In the genomic region with DNA sequence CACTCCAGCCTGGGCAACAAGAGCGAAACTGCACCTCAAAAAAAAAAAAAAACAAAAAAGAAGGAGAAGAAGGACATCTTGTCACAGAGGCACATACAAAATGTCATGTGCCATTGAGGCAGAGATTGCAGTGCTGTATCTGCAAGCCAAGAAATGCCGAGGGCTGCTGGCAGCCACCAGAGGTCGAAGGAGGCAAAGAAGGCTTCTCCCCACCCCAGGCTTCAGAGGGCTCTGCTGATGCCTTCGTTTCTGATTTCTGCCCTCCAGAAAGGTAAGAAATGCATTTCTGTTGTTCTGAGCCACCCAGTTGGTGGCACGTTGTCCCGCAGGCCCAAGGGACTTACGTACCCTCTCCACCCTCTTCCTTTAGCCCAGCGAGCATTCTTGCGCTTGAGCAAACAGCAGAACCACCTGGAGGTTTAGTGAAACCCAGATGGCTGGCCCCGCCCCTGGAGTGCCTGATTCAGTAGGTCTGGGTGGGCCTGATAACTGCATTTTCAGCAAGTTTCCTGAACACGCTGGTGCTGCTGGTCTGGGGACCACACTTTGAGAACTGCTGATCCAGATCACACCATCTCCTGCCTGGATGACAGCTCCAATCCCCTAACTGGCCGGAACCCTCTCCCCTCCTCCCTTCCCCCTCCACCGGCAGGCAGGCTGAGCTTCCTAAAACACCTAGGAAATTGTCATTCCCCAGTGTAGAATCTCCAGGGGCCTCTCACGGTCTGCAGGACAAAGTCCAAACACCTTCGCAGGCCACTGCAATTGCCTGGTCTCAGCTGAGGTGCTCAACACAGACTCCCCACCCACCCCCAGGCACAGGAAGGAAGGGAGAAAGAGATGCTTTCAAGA, we compare ENCODE assay signal across 1 cellular context.
A peak's percentile ranks its signal among the peaks of the same experiment; 100 is the strongest.
TF ChIP-seq lines count a peak whose summit lies in the region.

No MANE protein-coding gene starts in this region.

TF ChIP-seq in HepG2, 621 proteins besides CTCF, POLR2A, EP300 and RAD21 (continued from another document and continues in another):
- TF ChIP-seq CCDC6 (CRISPR knock-in tag; IDR thresholded peaks at IDR 0.05) = peak; percentile 47; the same call in 1 of the 2 replicates
- peak; percentile 33 for TF ChIP-seq CEBPG (CRISPR knock-in tag; IDR thresholded peaks at IDR 0.05)
- TF ChIP-seq MAFF (IDR thresholded peaks at IDR 0.05; ENCODE audit: low read depth, low read length) = peak; percentile 45
- 0 out of 2 replicates have a peak, but pooled peaks have one; percentile 11 for TF ChIP-seq KDM2A (CRISPR knock-in tag; IDR thresholded peaks at IDR 0.05; ENCODE audit: borderline replicate concordance, low read depth)
- peak; percentile 57 for TF ChIP-seq ZNF331 (CRISPR knock-in tag; IDR thresholded peaks at IDR 0.05)
- TF ChIP-seq, protein P1, sequence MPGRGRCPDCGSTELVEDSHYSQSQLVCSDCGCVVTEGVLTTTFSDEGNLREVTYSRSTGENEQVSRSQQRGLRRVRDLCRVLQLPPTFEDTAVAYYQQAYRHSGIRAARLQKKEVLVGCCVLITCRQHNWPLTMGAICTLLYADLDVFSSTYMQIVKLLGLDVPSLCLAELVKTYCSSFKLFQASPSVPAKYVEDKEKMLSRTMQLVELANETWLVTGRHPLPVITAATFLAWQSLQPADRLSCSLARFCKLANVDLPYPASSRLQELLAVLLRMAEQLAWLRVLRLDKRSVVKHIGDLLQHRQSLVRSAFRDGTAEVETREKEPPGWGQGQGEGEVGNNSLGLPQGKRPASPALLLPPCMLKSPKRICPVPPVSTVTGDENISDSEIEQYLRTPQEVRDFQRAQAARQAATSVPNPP (CRISPR knock-in tag; IDR thresholded peaks at IDR 0.05) = no peak
- TF ChIP-seq, protein P2, sequence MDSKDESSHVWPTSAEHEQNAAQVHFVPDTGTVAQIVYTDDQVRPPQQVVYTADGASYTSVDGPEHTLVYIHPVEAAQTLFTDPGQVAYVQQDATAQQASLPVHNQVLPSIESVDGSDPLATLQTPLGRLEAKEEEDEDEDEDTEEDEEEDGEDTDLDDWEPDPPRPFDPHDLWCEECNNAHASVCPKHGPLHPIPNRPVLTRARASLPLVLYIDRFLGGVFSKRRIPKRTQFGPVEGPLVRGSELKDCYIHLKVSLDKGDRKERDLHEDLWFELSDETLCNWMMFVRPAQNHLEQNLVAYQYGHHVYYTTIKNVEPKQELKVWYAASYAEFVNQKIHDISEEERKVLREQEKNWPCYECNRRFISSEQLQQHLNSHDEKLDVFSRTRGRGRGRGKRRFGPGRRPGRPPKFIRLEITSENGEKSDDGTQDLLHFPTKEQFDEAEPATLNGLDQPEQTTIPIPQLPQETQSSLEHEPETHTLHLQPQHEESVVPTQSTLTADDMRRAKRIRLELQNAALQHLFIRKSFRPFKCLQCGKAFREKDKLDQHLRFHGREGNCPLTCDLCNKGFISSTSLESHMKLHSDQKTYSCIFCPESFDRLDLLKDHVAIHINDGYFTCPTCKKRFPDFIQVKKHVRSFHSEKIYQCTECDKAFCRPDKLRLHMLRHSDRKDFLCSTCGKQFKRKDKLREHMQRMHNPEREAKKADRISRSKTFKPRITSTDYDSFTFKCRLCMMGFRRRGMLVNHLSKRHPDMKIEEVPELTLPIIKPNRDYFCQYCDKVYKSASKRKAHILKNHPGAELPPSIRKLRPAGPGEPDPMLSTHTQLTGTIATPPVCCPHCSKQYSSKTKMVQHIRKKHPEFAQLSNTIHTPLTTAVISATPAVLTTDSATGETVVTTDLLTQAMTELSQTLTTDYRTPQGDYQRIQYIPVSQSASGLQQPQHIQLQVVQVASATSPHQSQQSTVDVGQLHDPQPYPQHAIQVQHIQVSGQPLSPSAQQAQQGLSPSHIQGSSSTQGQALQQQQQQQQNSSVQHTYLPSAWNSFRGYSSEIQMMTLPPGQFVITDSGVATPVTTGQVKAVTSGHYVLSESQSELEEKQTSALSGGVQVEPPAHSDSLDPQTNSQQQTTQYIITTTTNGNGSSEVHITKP (CRISPR knock-in tag; IDR thresholded peaks at IDR 0.05; ENCODE audit: low read depth) = peak; percentile 64; the same call in 1 of the 2 replicates
- TF ChIP-seq, protein P3, sequence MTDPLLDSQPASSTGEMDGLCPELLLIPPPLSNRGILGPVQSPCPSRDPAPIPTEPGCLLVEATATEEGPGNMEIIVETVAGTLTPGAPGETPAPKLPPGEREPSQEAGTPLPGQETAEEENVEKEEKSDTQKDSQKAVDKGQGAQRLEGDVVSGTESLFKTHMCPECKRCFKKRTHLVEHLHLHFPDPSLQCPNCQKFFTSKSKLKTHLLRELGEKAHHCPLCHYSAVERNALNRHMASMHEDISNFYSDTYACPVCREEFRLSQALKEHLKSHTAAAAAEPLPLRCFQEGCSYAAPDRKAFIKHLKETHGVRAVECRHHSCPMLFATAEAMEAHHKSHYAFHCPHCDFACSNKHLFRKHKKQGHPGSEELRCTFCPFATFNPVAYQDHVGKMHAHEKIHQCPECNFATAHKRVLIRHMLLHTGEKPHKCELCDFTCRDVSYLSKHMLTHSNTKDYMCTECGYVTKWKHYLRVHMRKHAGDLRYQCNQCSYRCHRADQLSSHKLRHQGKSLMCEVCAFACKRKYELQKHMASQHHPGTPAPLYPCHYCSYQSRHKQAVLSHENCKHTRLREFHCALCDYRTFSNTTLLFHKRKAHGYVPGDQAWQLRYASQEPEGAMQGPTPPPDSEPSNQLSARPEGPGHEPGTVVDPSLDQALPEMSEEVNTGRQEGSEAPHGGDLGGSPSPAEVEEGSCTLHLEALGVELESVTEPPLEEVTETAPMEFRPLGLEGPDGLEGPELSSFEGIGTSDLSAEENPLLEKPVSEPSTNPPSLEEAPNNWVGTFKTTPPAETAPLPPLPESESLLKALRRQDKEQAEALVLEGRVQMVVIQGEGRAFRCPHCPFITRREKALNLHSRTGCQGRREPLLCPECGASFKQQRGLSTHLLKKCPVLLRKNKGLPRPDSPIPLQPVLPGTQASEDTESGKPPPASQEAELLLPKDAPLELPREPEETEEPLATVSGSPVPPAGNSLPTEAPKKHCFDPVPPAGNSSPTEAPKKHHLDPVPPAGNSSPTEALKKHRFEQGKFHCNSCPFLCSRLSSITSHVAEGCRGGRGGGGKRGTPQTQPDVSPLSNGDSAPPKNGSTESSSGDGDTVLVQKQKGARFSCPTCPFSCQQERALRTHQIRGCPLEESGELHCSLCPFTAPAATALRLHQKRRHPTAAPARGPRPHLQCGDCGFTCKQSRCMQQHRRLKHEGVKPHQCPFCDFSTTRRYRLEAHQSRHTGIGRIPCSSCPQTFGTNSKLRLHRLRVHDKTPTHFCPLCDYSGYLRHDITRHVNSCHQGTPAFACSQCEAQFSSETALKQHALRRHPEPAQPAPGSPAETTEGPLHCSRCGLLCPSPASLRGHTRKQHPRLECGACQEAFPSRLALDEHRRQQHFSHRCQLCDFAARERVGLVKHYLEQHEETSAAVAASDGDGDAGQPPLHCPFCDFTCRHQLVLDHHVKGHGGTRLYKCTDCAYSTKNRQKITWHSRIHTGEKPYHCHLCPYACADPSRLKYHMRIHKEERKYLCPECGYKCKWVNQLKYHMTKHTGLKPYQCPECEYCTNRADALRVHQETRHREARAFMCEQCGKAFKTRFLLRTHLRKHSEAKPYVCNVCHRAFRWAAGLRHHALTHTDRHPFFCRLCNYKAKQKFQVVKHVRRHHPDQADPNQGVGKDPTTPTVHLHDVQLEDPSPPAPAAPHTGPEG (CRISPR knock-in tag; IDR thresholded peaks at IDR 0.05) = no peak
- TF ChIP-seq ZSCAN9 (CRISPR knock-in tag; IDR thresholded peaks at IDR 0.05; ENCODE audit: borderline replicate concordance) = 0 out of 2 replicates have a peak, but pooled peaks have one; percentile 26
- TF ChIP-seq ZNF761 (CRISPR knock-in tag; conservative IDR thresholded peaks at IDR 0.05) = peak; percentile 54; the same call in 1 of the 2 replicates
- no peak for TF ChIP-seq MZF1 (CRISPR knock-in tag; IDR thresholded peaks at IDR 0.05; ENCODE audit: borderline replicate concordance)
- TF ChIP-seq, protein P4, sequence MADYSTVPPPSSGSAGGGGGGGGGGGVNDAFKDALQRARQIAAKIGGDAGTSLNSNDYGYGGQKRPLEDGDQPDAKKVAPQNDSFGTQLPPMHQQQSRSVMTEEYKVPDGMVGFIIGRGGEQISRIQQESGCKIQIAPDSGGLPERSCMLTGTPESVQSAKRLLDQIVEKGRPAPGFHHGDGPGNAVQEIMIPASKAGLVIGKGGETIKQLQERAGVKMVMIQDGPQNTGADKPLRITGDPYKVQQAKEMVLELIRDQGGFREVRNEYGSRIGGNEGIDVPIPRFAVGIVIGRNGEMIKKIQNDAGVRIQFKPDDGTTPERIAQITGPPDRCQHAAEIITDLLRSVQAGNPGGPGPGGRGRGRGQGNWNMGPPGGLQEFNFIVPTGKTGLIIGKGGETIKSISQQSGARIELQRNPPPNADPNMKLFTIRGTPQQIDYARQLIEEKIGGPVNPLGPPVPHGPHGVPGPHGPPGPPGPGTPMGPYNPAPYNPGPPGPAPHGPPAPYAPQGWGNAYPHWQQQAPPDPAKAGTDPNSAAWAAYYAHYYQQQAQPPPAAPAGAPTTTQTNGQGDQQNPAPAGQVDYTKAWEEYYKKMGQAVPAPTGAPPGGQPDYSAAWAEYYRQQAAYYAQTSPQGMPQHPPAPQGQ (CRISPR knock-in tag; IDR thresholded peaks at IDR 0.05; ENCODE audit: borderline replicate concordance) = no peak
- TF ChIP-seq, protein P5, sequence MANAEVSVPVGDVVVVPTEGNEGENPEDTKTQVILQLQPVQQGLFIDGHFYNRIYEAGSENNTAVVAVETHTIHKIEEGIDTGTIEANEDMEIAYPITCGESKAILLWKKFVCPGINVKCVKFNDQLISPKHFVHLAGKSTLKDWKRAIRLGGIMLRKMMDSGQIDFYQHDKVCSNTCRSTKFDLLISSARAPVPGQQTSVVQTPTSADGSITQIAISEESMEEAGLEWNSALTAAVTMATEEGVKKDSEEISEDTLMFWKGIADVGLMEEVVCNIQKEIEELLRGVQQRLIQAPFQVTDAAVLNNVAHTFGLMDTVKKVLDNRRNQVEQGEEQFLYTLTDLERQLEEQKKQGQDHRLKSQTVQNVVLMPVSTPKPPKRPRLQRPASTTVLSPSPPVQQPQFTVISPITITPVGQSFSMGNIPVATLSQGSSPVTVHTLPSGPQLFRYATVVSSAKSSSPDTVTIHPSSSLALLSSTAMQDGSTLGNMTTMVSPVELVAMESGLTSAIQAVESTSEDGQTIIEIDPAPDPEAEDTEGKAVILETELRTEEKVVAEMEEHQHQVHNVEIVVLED (CRISPR knock-in tag; IDR thresholded peaks at IDR 0.05; ENCODE audit: borderline replicate concordance) = peak; percentile 51; the same call in 1 of the 2 replicates
- TF ChIP-seq SOX6 (IDR thresholded peaks at IDR 0.05) = no peak
- TF ChIP-seq SOX6 (CRISPR knock-in tag; IDR thresholded peaks at IDR 0.05) = peak; percentile 61
- TF ChIP-seq, protein P6, sequence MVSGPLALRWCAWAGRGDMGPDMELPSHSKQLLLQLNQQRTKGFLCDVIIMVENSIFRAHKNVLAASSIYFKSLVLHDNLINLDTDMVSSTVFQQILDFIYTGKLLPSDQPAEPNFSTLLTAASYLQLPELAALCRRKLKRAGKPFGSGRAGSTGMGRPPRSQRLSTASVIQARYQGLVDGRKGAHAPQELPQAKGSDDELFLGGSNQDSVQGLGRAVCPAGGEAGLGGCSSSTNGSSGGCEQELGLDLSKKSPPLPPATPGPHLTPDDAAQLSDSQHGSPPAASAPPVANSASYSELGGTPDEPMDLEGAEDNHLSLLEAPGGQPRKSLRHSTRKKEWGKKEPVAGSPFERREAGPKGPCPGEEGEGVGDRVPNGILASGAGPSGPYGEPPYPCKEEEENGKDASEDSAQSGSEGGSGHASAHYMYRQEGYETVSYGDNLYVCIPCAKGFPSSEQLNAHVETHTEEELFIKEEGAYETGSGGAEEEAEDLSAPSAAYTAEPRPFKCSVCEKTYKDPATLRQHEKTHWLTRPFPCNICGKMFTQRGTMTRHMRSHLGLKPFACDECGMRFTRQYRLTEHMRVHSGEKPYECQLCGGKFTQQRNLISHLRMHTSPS (CRISPR knock-in tag; IDR thresholded peaks at IDR 0.05; ENCODE audit: low read depth) = peak; percentile 63
- no peak for TF ChIP-seq FOXA1 (IDR thresholded peaks at IDR 0.05)
- TF ChIP-seq FOXA1 (CRISPR knock-in tag; IDR thresholded peaks at IDR 0.05) = peak; percentile 66
- no peak for TF ChIP-seq HCFC1 (IDR thresholded peaks at IDR 0.05; ENCODE audit: low read depth, low read length)
- TF ChIP-seq, protein P7, sequence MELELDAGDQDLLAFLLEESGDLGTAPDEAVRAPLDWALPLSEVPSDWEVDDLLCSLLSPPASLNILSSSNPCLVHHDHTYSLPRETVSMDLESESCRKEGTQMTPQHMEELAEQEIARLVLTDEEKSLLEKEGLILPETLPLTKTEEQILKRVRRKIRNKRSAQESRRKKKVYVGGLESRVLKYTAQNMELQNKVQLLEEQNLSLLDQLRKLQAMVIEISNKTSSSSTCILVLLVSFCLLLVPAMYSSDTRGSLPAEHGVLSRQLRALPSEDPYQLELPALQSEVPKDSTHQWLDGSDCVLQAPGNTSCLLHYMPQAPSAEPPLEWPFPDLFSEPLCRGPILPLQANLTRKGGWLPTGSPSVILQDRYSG (CRISPR knock-in tag; IDR thresholded peaks at IDR 0.05) = no peak
- peak; percentile 47; the same call in 1 of the 2 replicates for TF ChIP-seq KAT8 (CRISPR knock-in tag; IDR thresholded peaks at IDR 0.05)
- TF ChIP-seq DMAP1 (CRISPR knock-in tag; IDR thresholded peaks at IDR 0.05) = peak; percentile 57
- TF ChIP-seq, protein P8, sequence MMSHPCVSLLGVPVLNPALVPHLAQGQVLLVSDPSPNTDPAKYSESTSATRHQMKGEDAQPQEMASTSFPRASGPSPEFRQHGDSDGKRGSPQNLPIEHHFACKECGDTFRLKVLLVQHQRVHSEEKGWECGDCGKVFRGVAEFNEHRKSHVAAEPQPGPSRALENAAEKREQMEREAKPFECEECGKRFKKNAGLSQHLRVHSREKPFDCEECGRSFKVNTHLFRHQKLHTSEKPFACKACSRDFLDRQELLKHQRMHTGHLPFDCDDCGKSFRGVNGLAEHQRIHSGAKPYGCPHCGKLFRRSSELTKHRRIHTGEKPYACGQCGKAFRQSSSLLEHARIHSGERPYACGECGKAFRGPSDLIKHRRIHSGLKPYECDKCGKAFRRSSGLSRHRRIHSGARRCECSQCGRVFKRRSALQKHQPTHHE (CRISPR knock-in tag; IDR thresholded peaks at IDR 0.05; ENCODE audit: borderline replicate concordance) = peak; percentile 74
- TF ChIP-seq TCF7 (IDR thresholded peaks at IDR 0.05; ENCODE audit: low read depth) = no peak
- TF ChIP-seq, protein P9, sequence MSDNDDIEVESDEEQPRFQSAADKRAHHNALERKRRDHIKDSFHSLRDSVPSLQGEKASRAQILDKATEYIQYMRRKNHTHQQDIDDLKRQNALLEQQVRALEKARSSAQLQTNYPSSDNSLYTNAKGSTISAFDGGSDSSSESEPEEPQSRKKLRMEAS (IDR thresholded peaks at IDR 0.05) = peak; percentile 53; the same call in 1 of the 2 replicates
- TF ChIP-seq, protein P10, sequence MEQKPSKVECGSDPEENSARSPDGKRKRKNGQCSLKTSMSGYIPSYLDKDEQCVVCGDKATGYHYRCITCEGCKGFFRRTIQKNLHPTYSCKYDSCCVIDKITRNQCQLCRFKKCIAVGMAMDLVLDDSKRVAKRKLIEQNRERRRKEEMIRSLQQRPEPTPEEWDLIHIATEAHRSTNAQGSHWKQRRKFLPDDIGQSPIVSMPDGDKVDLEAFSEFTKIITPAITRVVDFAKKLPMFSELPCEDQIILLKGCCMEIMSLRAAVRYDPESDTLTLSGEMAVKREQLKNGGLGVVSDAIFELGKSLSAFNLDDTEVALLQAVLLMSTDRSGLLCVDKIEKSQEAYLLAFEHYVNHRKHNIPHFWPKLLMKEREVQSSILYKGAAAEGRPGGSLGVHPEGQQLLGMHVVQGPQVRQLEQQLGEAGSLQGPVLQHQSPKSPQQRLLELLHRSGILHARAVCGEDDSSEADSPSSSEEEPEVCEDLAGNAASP (CRISPR knock-in tag; IDR thresholded peaks at IDR 0.05; ENCODE audit: borderline replicate concordance) = no peak; the same call in 1 of the 2 replicates
- TF ChIP-seq, protein P11, sequence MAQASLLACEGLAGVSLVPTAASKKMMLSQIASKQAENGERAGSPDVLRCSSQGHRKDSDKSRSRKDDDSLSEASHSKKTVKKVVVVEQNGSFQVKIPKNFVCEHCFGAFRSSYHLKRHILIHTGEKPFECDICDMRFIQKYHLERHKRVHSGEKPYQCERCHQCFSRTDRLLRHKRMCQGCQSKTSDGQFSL (CRISPR knock-in tag; IDR thresholded peaks at IDR 0.05) = peak; percentile 52; the same call in 1 of the 2 replicates
- 0 out of 2 replicates have a peak, but pooled peaks have one; percentile 11 for TF ChIP-seq ZFP37 (CRISPR knock-in tag; IDR thresholded peaks at IDR 0.05; ENCODE audit: borderline replicate concordance)
